Comparison of ENCODE assay signal across 1 cellular context in the genomic region with DNA sequence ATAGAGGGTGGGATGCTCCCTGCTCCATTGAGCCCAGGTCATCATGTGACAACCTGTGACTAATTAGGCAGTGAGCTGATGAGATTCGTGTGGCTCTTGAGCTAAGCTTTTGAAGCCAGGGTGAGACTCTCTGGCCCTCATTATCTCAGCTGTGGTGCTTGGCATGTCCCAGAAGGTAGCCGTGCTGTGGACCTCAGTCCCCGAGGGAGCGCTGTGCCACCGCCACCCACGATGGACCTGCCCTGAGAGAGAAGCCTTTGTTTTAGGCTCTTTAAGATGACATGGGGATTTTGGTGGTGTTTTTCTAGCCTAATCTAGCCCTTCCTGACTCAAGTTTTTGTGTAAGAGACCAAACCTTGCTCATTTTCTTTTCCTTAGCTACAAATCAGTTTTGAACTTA.
TF ChIP-seq lines count a peak whose summit lies in the region.

No MANE protein-coding gene starts in this region.

TF ChIP-seq in GM12878, 131 proteins besides CTCF, POLR2A, EP300 and RAD21 (continued from another document):
- TF ChIP-seq YY1 (IDR thresholded peaks at IDR 0.05; ENCODE audit: low read depth, low read length) = no peak
- TF ChIP-seq NBN (IDR thresholded peaks at IDR 0.05) = no peak
- no peak for TF ChIP-seq KLF5 (IDR thresholded peaks at IDR 0.05; ENCODE audit: partially characterized antibody)
- TF ChIP-seq, protein P1, sequence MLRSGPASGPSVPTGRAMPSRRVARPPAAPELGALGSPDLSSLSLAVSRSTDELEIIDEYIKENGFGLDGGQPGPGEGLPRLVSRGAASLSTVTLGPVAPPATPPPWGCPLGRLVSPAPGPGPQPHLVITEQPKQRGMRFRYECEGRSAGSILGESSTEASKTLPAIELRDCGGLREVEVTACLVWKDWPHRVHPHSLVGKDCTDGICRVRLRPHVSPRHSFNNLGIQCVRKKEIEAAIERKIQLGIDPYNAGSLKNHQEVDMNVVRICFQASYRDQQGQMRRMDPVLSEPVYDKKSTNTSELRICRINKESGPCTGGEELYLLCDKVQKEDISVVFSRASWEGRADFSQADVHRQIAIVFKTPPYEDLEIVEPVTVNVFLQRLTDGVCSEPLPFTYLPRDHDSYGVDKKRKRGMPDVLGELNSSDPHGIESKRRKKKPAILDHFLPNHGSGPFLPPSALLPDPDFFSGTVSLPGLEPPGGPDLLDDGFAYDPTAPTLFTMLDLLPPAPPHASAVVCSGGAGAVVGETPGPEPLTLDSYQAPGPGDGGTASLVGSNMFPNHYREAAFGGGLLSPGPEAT (IDR thresholded peaks at IDR 0.05; ENCODE audit: low read depth) = peak; percentile 61; the same call in 1 of the 2 replicates
- no peak for TF ChIP-seq SUPT20H (IDR thresholded peaks at IDR 0.05; ENCODE audit: borderline replicate concordance, control insufficient read depth, low read depth, low read length)
- TF ChIP-seq NR2C2 (IDR thresholded peaks at IDR 0.05; ENCODE audit: borderline replicate concordance, control insufficient read depth, insufficient read length, low read depth) = no peak
- TF ChIP-seq GATAD2B (conservative IDR thresholded peaks at IDR 0.05; ENCODE audit: low read depth) = peak; percentile 74; the same call in 1 of the 2 replicates
- TF ChIP-seq TAF1 (IDR thresholded peaks at IDR 0.05; ENCODE audit: borderline replicate concordance, low read depth, low read length) = no peak
- peak; percentile 65 to 72; a peak in 2 of 4 replicates for TF ChIP-seq IKZF2 (IDR thresholded peaks at IDR 0.05)
- TF ChIP-seq ZSCAN29 (IDR thresholded peaks at IDR 0.05) = no peak
- no peak for TF ChIP-seq CHD1 (IDR thresholded peaks at IDR 0.05; ENCODE audit: low read depth, low read length)
- TF ChIP-seq, protein P2, sequence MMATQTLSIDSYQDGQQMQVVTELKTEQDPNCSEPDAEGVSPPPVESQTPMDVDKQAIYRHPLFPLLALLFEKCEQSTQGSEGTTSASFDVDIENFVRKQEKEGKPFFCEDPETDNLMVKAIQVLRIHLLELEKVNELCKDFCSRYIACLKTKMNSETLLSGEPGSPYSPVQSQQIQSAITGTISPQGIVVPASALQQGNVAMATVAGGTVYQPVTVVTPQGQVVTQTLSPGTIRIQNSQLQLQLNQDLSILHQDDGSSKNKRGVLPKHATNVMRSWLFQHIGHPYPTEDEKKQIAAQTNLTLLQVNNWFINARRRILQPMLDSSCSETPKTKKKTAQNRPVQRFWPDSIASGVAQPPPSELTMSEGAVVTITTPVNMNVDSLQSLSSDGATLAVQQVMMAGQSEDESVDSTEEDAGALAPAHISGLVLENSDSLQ (IDR thresholded peaks at IDR 0.05) = no peak
- no peak for TF ChIP-seq MEF2A (IDR thresholded peaks at IDR 0.05; ENCODE audit: insufficient read depth, low read depth, low read length)
- TF ChIP-seq PML (IDR thresholded peaks at IDR 0.05; ENCODE audit: low read length) = no peak
- no peak for TF ChIP-seq SREBF2 (IDR thresholded peaks at IDR 0.05; ENCODE audit: low read length)
- no peak for TF ChIP-seq SMAD1 (IDR thresholded peaks at IDR 0.05; ENCODE audit: low read depth, partially characterized antibody)
- no peak for TF ChIP-seq EZH2 (IDR thresholded peaks at IDR 0.05; ENCODE audit: borderline replicate concordance, control insufficient read depth, low read depth, low read length)
- no peak for TF ChIP-seq SIN3A (IDR thresholded peaks at IDR 0.05; ENCODE audit: low read depth, low read length)
- TF ChIP-seq EED (IDR thresholded peaks at IDR 0.05; ENCODE audit: low read depth) = no peak
- TF ChIP-seq, protein P3, sequence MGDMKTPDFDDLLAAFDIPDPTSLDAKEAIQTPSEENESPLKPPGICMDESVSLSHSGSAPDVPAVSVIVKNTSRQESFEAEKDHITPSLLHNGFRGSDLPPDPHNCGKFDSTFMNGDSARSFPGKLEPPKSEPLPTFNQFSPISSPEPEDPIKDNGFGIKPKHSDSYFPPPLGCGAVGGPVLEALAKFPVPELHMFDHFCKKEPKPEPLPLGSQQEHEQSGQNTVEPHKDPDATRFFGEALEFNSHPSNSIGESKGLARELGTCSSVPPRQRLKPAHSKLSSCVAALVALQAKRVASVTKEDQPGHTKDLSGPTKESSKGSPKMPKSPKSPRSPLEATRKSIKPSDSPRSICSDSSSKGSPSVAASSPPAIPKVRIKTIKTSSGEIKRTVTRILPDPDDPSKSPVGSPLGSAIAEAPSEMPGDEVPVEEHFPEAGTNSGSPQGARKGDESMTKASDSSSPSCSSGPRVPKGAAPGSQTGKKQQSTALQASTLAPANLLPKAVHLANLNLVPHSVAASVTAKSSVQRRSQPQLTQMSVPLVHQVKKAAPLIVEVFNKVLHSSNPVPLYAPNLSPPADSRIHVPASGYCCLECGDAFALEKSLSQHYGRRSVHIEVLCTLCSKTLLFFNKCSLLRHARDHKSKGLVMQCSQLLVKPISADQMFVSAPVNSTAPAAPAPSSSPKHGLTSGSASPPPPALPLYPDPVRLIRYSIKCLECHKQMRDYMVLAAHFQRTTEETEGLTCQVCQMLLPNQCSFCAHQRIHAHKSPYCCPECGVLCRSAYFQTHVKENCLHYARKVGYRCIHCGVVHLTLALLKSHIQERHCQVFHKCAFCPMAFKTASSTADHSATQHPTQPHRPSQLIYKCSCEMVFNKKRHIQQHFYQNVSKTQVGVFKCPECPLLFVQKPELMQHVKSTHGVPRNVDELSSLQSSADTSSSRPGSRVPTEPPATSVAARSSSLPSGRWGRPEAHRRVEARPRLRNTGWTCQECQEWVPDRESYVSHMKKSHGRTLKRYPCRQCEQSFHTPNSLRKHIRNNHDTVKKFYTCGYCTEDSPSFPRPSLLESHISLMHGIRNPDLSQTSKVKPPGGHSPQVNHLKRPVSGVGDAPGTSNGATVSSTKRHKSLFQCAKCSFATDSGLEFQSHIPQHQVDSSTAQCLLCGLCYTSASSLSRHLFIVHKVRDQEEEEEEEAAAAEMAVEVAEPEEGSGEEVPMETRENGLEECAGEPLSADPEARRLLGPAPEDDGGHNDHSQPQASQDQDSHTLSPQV (IDR thresholded peaks at IDR 0.05) = no peak
- TF ChIP-seq TBL1XR1 (IDR thresholded peaks at IDR 0.05; ENCODE audit: low read depth, low read length) = no peak
- TF ChIP-seq RB1 (IDR thresholded peaks at IDR 0.05; ENCODE audit: borderline replicate concordance) = peak; percentile 53; the same call in 1 of the 2 replicates
- TF ChIP-seq, protein P4, sequence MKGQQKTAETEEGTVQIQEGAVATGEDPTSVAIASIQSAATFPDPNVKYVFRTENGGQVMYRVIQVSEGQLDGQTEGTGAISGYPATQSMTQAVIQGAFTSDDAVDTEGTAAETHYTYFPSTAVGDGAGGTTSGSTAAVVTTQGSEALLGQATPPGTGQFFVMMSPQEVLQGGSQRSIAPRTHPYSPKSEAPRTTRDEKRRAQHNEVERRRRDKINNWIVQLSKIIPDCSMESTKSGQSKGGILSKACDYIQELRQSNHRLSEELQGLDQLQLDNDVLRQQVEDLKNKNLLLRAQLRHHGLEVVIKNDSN (IDR thresholded peaks at IDR 0.05; ENCODE audit: borderline replicate concordance, extremely low read length, insufficient read depth, low read depth, low read length) = no peak
- TF ChIP-seq ETV6 (conservative IDR thresholded peaks at IDR 0.05 in 1 of 2, IDR thresholded peaks at IDR 0.05 in 1 of 2; ENCODE audit: borderline replicate concordance in 1 of 2, low read depth in 1 of 2) = no peak
- no peak for TF ChIP-seq HDAC6 (IDR thresholded peaks at IDR 0.05; ENCODE audit: unreplicated experiment)
- peak; percentile 72 for TF ChIP-seq NR2F1 (conservative IDR thresholded peaks at IDR 0.05)
- TF ChIP-seq MYB (IDR thresholded peaks at IDR 0.05; ENCODE audit: borderline replicate concordance, low read depth, low read length) = no peak
- no peak for TF ChIP-seq NFIC (IDR thresholded peaks at IDR 0.05; ENCODE audit: low read depth, low read length)
